ENCODE assay signal across 2 cellular contexts in genomic region chr1:110433213-110433612, GRCh38.
TF ChIP-seq lines count a peak whose summit lies in the region.

No MANE protein-coding gene starts in this region.

TF ChIP-seq in GM23338, 12 proteins besides CTCF, POLR2A, EP300 and RAD21:
- TF ChIP-seq ZNF114 (CRISPR knock-in tag; IDR thresholded peaks at IDR 0.05) (no peak), POLR2AphosphoS5 (IDR thresholded peaks at IDR 0.05; ENCODE audit: low read depth) (no peak), ETS1 (IDR thresholded peaks at IDR 0.05) (no peak), ZNF462 (CRISPR knock-in tag; IDR thresholded peaks at IDR 0.05) (no peak), EZH2phosphoT487 (IDR thresholded peaks at IDR 0.05; ENCODE audit: unreplicated experiment) (no peak), STAT1 (IDR thresholded peaks at IDR 0.05; ENCODE audit: unreplicated experiment) (no peak), JUNB (IDR thresholded peaks at IDR 0.05; ENCODE audit: unreplicated experiment) (no peak), CREB1 (CRISPR knock-in tag; IDR thresholded peaks at IDR 0.05; ENCODE audit: low read depth) (no peak), REST (IDR thresholded peaks at IDR 0.05; ENCODE audit: unreplicated experiment) (no peak), EZH2 (IDR thresholded peaks at IDR 0.05; ENCODE audit: low read depth, unreplicated experiment) (no peak), NANOG (IDR thresholded peaks at IDR 0.05; ENCODE audit: borderline replicate concordance) (no peak)

TF ChIP-seq in SK-N-SH, 30 proteins besides CTCF, POLR2A, EP300 and RAD21:
- no peak for TF ChIP-seq POLR2AphosphoS5 (IDR thresholded peaks at IDR 0.05; ENCODE audit: low read depth, low read length)
- no peak for TF ChIP-seq IRF3 (IDR thresholded peaks at IDR 0.05; ENCODE audit: low read depth, low read length)
- TF ChIP-seq CHD2 (IDR thresholded peaks at IDR 0.05; ENCODE audit: low read length, partially characterized antibody), result no peak
- no peak for TF ChIP-seq MAX (IDR thresholded peaks at IDR 0.05; ENCODE audit: low read depth)
- TF ChIP-seq SIN3A (IDR thresholded peaks at IDR 0.05; ENCODE audit: borderline replicate concordance, low read depth, low read length), result no peak
- no peak for TF ChIP-seq RCOR1 (IDR thresholded peaks at IDR 0.05; ENCODE audit: low read length)
- TF ChIP-seq ZBTB33 (IDR thresholded peaks at IDR 0.05; ENCODE audit: borderline replicate concordance, low read depth), result no peak
- no peak for TF ChIP-seq REST (IDR thresholded peaks at IDR 0.05; ENCODE audit: low read depth, low read length)
- TF ChIP-seq USF2 (IDR thresholded peaks at IDR 0.05; ENCODE audit: borderline replicate concordance, low read depth, low read length), result no peak
- no peak for TF ChIP-seq GATA2 (CRISPR knock-in tag; IDR thresholded peaks at IDR 0.05)
- no peak for TF ChIP-seq TCF12 (IDR thresholded peaks at IDR 0.05)
- TF ChIP-seq PBX3 (IDR thresholded peaks at IDR 0.05), result no peak
- no peak for TF ChIP-seq FOXJ3 (CRISPR knock-in tag; IDR thresholded peaks at IDR 0.05)
- no peak for TF ChIP-seq USF1 (IDR thresholded peaks at IDR 0.05; ENCODE audit: borderline replicate concordance, low read depth)
TF ChIP-seq in SK-N-SH: peak in this region for 0.
